Comparison of ENCODE assay signal across 1 cellular context in the genomic region with DNA sequence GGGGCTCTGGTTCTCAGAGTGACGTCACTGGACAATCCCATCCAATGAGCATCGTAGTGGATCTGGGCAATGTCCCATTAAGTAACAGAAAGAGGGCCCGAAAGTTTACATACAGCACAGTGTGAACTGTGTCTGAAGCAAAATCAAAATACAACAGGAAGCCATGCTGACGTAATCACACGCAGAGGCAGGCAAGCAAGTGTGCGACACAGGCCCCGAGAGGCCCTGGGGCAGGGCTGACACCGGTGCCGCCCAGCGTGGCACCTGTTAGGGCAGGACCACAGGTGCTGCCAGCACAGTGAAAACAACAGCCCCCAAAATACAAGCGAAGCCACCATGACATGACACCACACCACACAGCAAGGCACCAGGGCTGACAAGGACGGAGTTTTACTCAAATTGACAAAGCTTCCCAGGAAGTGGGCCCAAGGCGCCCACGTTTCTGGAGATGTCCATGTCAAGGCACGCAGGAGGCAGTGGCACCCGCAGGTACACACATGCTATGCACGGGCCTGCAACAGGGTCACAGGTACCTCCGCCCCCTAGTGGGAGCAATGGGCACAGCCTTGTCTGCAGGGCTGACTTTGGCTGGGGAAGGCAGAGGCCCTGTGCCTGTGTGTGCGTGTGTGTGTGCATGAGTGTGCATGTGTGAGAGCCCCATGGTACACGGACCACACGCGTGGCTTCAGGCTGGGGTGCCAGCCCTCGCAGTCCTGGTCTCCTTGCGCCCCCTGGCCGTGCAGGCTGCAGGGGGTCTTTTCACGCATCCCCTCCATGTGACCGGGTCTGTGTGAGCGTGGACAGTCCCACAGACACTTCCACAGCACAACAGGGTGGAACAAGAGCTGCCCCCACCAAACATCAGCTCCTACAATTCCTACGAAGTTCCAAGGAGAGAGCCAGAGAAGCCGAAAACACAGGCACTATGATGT.
TF ChIP-seq lines count a peak whose summit lies in the region.

No MANE protein-coding gene starts in this region.

TF ChIP-seq in HCT116, 20 proteins besides CTCF, POLR2A, EP300 and RAD21 (continued from another document):
- TF ChIP-seq, protein P1, sequence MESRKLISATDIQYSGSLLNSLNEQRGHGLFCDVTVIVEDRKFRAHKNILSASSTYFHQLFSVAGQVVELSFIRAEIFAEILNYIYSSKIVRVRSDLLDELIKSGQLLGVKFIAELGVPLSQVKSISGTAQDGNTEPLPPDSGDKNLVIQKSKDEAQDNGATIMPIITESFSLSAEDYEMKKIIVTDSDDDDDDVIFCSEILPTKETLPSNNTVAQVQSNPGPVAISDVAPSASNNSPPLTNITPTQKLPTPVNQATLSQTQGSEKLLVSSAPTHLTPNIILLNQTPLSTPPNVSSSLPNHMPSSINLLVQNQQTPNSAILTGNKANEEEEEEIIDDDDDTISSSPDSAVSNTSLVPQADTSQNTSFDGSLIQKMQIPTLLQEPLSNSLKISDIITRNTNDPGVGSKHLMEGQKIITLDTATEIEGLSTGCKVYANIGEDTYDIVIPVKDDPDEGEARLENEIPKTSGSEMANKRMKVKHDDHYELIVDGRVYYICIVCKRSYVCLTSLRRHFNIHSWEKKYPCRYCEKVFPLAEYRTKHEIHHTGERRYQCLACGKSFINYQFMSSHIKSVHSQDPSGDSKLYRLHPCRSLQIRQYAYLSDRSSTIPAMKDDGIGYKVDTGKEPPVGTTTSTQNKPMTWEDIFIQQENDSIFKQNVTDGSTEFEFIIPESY (IDR thresholded peaks at IDR 0.05; ENCODE audit: extremely low read depth, insufficient replicate concordance, low read length): no peak
- TF ChIP-seq ELF1 (IDR thresholded peaks at IDR 0.05; ENCODE audit: borderline replicate concordance, low read depth) (no peak), EZH2phosphoT487 (IDR thresholded peaks at IDR 0.05; ENCODE audit: borderline replicate concordance) (no peak), POLR2AphosphoS5 (IDR thresholded peaks at IDR 0.05; ENCODE audit: low read depth, low read length) (no peak), SRF (IDR thresholded peaks at IDR 0.05; ENCODE audit: low read depth) (no peak), EZH2 (IDR thresholded peaks at IDR 0.05) (no peak), TCF7L2 (IDR thresholded peaks at IDR 0.05; ENCODE audit: borderline replicate concordance, extremely low read depth, insufficient read depth, insufficient read length) (no peak), EGR1 (IDR thresholded peaks at IDR 0.05; ENCODE audit: low read depth) (no peak)
- TF ChIP-seq, protein P2, sequence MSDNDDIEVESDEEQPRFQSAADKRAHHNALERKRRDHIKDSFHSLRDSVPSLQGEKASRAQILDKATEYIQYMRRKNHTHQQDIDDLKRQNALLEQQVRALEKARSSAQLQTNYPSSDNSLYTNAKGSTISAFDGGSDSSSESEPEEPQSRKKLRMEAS (IDR thresholded peaks at IDR 0.05): no peak
- TF ChIP-seq, protein P3, sequence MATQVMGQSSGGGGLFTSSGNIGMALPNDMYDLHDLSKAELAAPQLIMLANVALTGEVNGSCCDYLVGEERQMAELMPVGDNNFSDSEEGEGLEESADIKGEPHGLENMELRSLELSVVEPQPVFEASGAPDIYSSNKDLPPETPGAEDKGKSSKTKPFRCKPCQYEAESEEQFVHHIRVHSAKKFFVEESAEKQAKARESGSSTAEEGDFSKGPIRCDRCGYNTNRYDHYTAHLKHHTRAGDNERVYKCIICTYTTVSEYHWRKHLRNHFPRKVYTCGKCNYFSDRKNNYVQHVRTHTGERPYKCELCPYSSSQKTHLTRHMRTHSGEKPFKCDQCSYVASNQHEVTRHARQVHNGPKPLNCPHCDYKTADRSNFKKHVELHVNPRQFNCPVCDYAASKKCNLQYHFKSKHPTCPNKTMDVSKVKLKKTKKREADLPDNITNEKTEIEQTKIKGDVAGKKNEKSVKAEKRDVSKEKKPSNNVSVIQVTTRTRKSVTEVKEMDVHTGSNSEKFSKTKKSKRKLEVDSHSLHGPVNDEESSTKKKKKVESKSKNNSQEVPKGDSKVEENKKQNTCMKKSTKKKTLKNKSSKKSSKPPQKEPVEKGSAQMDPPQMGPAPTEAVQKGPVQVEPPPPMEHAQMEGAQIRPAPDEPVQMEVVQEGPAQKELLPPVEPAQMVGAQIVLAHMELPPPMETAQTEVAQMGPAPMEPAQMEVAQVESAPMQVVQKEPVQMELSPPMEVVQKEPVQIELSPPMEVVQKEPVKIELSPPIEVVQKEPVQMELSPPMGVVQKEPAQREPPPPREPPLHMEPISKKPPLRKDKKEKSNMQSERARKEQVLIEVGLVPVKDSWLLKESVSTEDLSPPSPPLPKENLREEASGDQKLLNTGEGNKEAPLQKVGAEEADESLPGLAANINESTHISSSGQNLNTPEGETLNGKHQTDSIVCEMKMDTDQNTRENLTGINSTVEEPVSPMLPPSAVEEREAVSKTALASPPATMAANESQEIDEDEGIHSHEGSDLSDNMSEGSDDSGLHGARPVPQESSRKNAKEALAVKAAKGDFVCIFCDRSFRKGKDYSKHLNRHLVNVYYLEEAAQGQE (IDR thresholded peaks at IDR 0.05; ENCODE audit: low read depth): no peak
- TF ChIP-seq, protein P4, sequence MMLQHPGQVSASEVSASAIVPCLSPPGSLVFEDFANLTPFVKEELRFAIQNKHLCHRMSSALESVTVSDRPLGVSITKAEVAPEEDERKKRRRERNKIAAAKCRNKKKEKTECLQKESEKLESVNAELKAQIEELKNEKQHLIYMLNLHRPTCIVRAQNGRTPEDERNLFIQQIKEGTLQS (IDR thresholded peaks at IDR 0.05): no peak
